ENCODE assay signal across 23 cellular contexts in genomic region chr13:48808689-48809088, GRCh38.
A peak's percentile ranks its signal among the peaks of the same experiment; 100 is the strongest.
DNase-seq lines count a peak whose midpoint lies in the region; ATAC-seq, FAIRE-seq and TF ChIP-seq lines count a peak whose summit lies in the region.
"Had no signal": no experiment of that assay in that cellular context is flagged by ENCODE, and none has a peak within 500 bp of the region (broad histone marks: within the 10 kb centered on the region; RNA-seq: fewer than 3 reads in every experiment).

No MANE protein-coding gene starts in this region.

- H3K27ac ChIP-seq in K562 (ENCODE audit: extremely low read depth, low read depth, low read length): no peak overlapping the region
- H3K27ac ChIP-seq: A549, skin epidermis, upper lobe of right lung, VCaP had no signal

- TF ChIP-seq RAD21 in K562 (CRISPR knock-in tag; conservative IDR thresholded peaks at IDR 0.05 in 1 of 2, IDR thresholded peaks at IDR 0.05 in 1 of 2): no peak

- intact Hi-C loops in K562 (cut with micrococcal nuclease): no loop called here
- intact Hi-C loops in Right ventricle myocardium superior (cut with DNase I): no loop called here

- peak; percentile 26 for DNase-seq in AG10803 (ENCODE audit: low read depth)
- DNase-seq in M059J (ENCODE audit: low read depth): peak; percentile 52
- peak; percentile 5 to 30 (median 10) for DNase-seq in K562 (ENCODE audit: extremely low read depth in 1 of 4, low spot score in 3 of 4)
- peak; percentile 80 for DNase-seq in iris pigment epithelial cell (ENCODE audit: low read depth)
- no peak for DNase-seq in Right ventricle myocardium superior
- no peak for DNase-seq in HTR-8/SVneo (ENCODE audit: insufficient read length, low spot score)
- no peak for DNase-seq in stimulated activated CD4-positive, alpha-beta T cell treated with anti-CD3 and anti-CD28 coated beads, Interleukin-1b, Interleukin-23, amount 100 ng/mL, for 48 hours
- no peak for DNase-seq in NK-92 treated with Interleukin-12 subunit alpha and Interleukin-12 subunit beta, amount 100 ng/mL, for 24 hours (lab: John Stamatoyannopoulos, UW)
- DNase-seq: activated CD4-positive, alpha-beta T cell treated with anti-CD3 and anti-CD28 coated beads, Interleukin-2, amount 50 U/mL, for 48 hours; activated naive CD4-positive, alpha-beta T cell treated with Interleukin-2 at 50 U/mL for 16 hours; activated T-cell treated with anti-CD3 and anti-CD28 coated beads for 4 hours; aorta; midbrain; NCI-H510A treated with DMSO at 0.1 percent for 48 hours; stimulated activated CD4-positive, alpha-beta T cell treated with anti-CD3 and anti-CD28 coated beads, Interleukin-4, amount 100 ng/mL, for 1 hour; T-cell; upper lobe of right lung had no signal

- H3K4me1 ChIP-seq in K562 (replicated peaks in 1 of 2; ENCODE audit: control insufficient read depth in 2 of 2, insufficient read depth in 2 of 2, low read length in 2 of 2): peaks cover 0 to 5% of the 10 kb centered on the region in 2 experiments; a peak in 1 of 5 replicates
- H3K4me1 ChIP-seq: A549, upper lobe of right lung had no signal

- no peaks in the 10 kb centered on the region for H3K9me1 ChIP-seq in K562 (ENCODE audit: control insufficient read depth, insufficient read depth, low read length)

- no peaks in the 10 kb centered on the region; the same call in 1 of the 2 replicates for H4K20me1 ChIP-seq in K562 (replicated peaks; ENCODE audit: control insufficient read depth, insufficient read depth, low read length)

- no peak overlapping the region for H3K4me2 ChIP-seq in K562 (ENCODE audit: insufficient read depth, low read length)
- H3K4me2 ChIP-seq: A549 had no signal

- no peak for TF ChIP-seq EP300 in K562 (IDR thresholded peaks at IDR 0.05; ENCODE audit: low read length)

- no peak overlapping the region for H2AFZ ChIP-seq in K562 (ENCODE audit: low read depth, low read length)

- no TSS peak for BruUV-seq in K562 (replicated peaks; lab: Mats Ljungman, UMichigan)

- H3K9ac ChIP-seq in K562 (ENCODE audit: insufficient read depth in 1 of 2, low read depth in 2 of 2, low read length in 2 of 2): no peak overlapping the region

- H3K36me3 ChIP-seq in K562 (ENCODE audit: control insufficient read depth, insufficient read depth, low read length): no peaks in the 10 kb centered on the region
- H3K36me3 ChIP-seq: upper lobe of right lung had no signal

- peak; percentile 44; the same call in 1 of the 3 replicates for ATAC-seq in K562
- no peak for ATAC-seq in Right ventricle myocardium superior (ENCODE audit: poor library complexity)
- ATAC-seq: A549, left lobe of liver, Right ventricle myocardium inferior, T-cell, upper lobe of right lung had no signal

- no peaks in the 10 kb centered on the region for H3K79me2 ChIP-seq in K562 (ENCODE audit: control insufficient read depth, insufficient read depth, low read length)

- POLR2A ChIA-PET in K562 (lab: Yijun Ruan, JAX): no interaction called here

- H3K27me3 ChIP-seq in K562 (ENCODE audit: control insufficient read depth in 2 of 2, insufficient read depth in 2 of 2, low read length in 2 of 2): no peaks in the 10 kb centered on the region
- H3K27me3 ChIP-seq: upper lobe of right lung had no signal

- H3K4me3 ChIP-seq in AG10803 (ENCODE audit: low read length) (no peak overlapping the region), K562 (no peak overlapping the region)
- H3K4me3 ChIP-seq: A549, skin epidermis, upper lobe of right lung had no signal

- CTCF ChIA-PET in K562 (lab: Yijun Ruan, JAX; ENCODE audit: low intra/inter-chr PET ratio): no interaction called here

- FAIRE-seq in K562 (lab: Jason Lieb, UNC) (no peak), HTR-8/SVneo (lab: Jason Lieb, UNC) (no peak)
- FAIRE-seq: A549, colon had no signal

- WGBS in K562 (ENCODE audit: insufficient coverage, low coverage, missing lambda C conversion rate): 0% methylated on average over 1 of the region's 1 CpG

- H3K9me3 ChIP-seq in K562 (replicated peaks; ENCODE audit: control insufficient read depth, insufficient read depth, low read depth, low read length): no peaks in the 10 kb centered on the region
- H3K9me3 ChIP-seq: A549, upper lobe of right lung had no signal

- TF ChIP-seq CTCF in AG10803 (conservative IDR thresholded peaks at IDR 0.05; ENCODE audit: low read length) (no peak), K562 (IDR thresholded peaks at IDR 0.05 in 2 of 3, conservative IDR thresholded peaks at IDR 0.05 in 1 of 3; ENCODE audit: insufficient read depth in 2 of 3, low read depth in 1 of 3, low read length in 3 of 3) (no peak)

- in situ Hi-C loops in K562 (cut with MboI): no loop called here

- TF ChIP-seq POLR2A in K562 (conservative IDR thresholded peaks at IDR 0.05): no peak

TF ChIP-seq in K562, 482 proteins besides CTCF, POLR2A, EP300 and RAD21:
- TF ChIP-seq JUND (IDR thresholded peaks at IDR 0.05; ENCODE audit: borderline replicate concordance, low read depth, low read length) (peak; percentile 41; the same call in 1 of the 2 replicates), JUND (tag; IDR thresholded peaks at IDR 0.05; ENCODE audit: borderline replicate concordance, low read depth, low read length) (no peak), CEBPB (tag; IDR thresholded peaks at IDR 0.05) (peak; percentile 69), BMI1 (IDR thresholded peaks at IDR 0.05; ENCODE audit: low read length) (no peak), FOSL1 (tag; conservative IDR thresholded peaks at IDR 0.05) (peak; percentile 70), TEAD4 (IDR thresholded peaks at IDR 0.05; ENCODE audit: low read length) (peak; percentile 79), TEAD4 (CRISPR knock-in tag; IDR thresholded peaks at IDR 0.05; ENCODE audit: borderline replicate concordance) (no peak), MAFK (IDR thresholded peaks at IDR 0.05; ENCODE audit: low read length) (no peak), MCM7 (IDR thresholded peaks at IDR 0.05) (no peak), ARID1B (IDR thresholded peaks at IDR 0.05) (peak; percentile 67), CBFA2T3 (IDR thresholded peaks at IDR 0.05) (peak; percentile 73), TAL1 (IDR thresholded peaks at IDR 0.05) (peak; percentile 50), MECOM (CRISPR knock-in tag; IDR thresholded peaks at IDR 0.05) (0 out of 2 replicates have a peak, but pooled peaks have one; percentile 35), CEBPG (CRISPR knock-in tag; IDR thresholded peaks at IDR 0.05) (no peak), CEBPG (tag; conservative IDR thresholded peaks at IDR 0.05 in 1 of 2, IDR thresholded peaks at IDR 0.05 in 1 of 2) (peak; percentile 40 to 57; a peak in 3 of 4 replicates), GABPB1 (CRISPR knock-in tag; IDR thresholded peaks at IDR 0.05) (no peak), TCF3 (CRISPR knock-in tag; IDR thresholded peaks at IDR 0.05) (peak; percentile 48; the same call in 1 of the 2 replicates), NCOR1 (IDR thresholded peaks at IDR 0.05) (peak; percentile 11; the same call in 1 of the 2 replicates), CBFA2T2 (conservative IDR thresholded peaks at IDR 0.05) (peak; percentile 50), ARID2 (IDR thresholded peaks at IDR 0.05) (no peak)
- TF ChIP-seq, protein P1, sequence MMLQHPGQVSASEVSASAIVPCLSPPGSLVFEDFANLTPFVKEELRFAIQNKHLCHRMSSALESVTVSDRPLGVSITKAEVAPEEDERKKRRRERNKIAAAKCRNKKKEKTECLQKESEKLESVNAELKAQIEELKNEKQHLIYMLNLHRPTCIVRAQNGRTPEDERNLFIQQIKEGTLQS (IDR thresholded peaks at IDR 0.05): peak; percentile 10; the same call in 1 of the 2 replicates
- TF ChIP-seq, protein P1 (CRISPR knock-in tag; conservative IDR thresholded peaks at IDR 0.05): no peak

Comparison
In these comparisons a context has a peak if more than half of its experiments do, and no peak if none do; other contexts are left out.
1. DNase-seq: peak in AG10803 (single experiment), M059J (single experiment), K562 (4 of 4) and iris pigment epithelial cell (single experiment); none in Right ventricle myocardium superior (single experiment), HTR-8/SVneo (single experiment), stimulated activated CD4-positive, alpha-beta T cell treated with anti-CD3 and anti-CD28 coated beads, Interleukin-1b, Interleukin-23, amount 100 ng/mL, for 48 hours (single experiment) and NK-92 treated with Interleukin-12 subunit alpha and Interleukin-12 subunit beta, amount 100 ng/mL, for 24 hours (single experiment).